6 cellular contexts compared by ENCODE assay signal in genomic region chr3:119552928-119553327, GRCh38. TPM values are rescaled to one million over a fixed set of nuclear protein-coding genes. Genes with fewer than 3 reads are reported as not detected.
"Had no signal": no experiment of that assay in that cellular context is flagged by ENCODE, and none has a peak within 500 bp of the region (broad histone marks: within the 10 kb centered on the region; RNA-seq: fewer than 3 reads in every experiment).

No MANE protein-coding gene starts in this region.

RNA-seq across cellular contexts. Expression of gene CD80, which starts 6.5 kb away (rescaled TPM):
- total RNA-seq: renal cortical epithelial cell, suprapubic skin had no signal
- polyA plus RNA-seq: neural cell had no signal

RNA-seq across cellular contexts. Expression of gene PLA1A, which starts 44.8 kb away (rescaled TPM):
- total RNA-seq: occipital lobe, progenitor cell of endocrine pancreas, skeletal muscle tissue had no signal
- polyA plus RNA-seq: neural cell had no signal
